ENCODE assay signal across 3 cellular contexts in genomic region chr2:109699646-109700045, GRCh38.
TF ChIP-seq lines count a peak whose summit lies in the region.

No MANE protein-coding gene starts in this region.

TF ChIP-seq in IMR-90, 13 proteins besides CTCF, POLR2A, EP300 and RAD21:
- TF ChIP-seq ELK1 (IDR thresholded peaks at IDR 0.05; ENCODE audit: borderline replicate concordance, low read depth, low read length): no peak
TF ChIP-seq in IMR-90: peak in this region for 0.

TF ChIP-seq in HepG2, 621 proteins besides CTCF, POLR2A, EP300 and RAD21 (continued from another document):
- no peak for TF ChIP-seq ZFP36L2 (CRISPR knock-in tag; IDR thresholded peaks at IDR 0.05)

TF ChIP-seq in GM12891, 5 proteins besides CTCF, POLR2A, EP300 and RAD21 (continued from another document):
- TF ChIP-seq POLR2AphosphoS5 (IDR thresholded peaks at IDR 0.05; ENCODE audit: low read depth, low read length) (no peak), SPI1 (IDR thresholded peaks at IDR 0.05; ENCODE audit: low read depth, low read length) (no peak), TAF1 (IDR thresholded peaks at IDR 0.05; ENCODE audit: low read depth, low read length) (no peak), PAX5 (IDR thresholded peaks at IDR 0.05; ENCODE audit: insufficient read depth, low read length, severe bottlenecking) (no peak)
